Comparison of ENCODE assay signal across 1 cellular context in the genomic region with DNA sequence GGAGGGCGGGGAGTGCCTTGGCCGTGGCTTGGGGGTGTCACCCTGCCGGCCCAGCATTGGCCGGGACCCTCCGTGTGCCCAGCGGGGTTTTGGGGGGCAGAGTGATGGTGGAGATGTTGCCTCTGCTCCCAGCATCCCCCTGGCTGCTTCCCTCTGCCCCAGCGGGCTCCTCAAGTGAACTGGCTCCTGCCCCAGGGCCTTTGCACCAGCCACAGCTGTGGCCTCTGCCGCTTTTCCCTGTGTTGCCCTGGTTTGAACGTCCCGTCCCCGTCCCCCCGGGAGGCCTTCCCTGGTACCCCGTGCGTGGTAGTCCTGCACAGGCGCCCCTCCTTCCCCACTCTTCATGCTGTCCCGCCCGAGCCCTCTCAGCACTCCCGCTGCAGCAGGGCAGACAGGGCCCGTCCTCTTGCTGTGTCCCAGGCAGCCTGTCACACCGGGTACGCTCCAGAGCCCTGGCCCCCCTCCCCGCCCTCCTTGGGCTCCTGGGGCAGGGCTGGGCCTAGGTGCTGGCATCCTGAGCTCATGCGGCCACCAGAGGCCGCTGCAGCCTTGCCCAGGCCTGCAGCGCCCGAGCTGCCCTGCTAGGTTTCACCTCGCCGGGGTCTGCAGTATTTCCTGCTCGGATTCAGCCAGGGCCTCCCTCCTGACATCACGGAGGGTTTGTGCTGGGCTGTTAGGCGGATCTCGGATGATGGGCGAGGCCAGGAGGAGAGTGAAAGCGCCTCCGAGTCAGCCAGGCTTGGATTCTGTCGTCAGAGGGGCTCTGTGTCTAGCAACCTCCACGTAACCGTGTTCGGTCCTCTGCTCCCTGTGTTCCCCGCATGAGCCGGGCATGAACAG.
A peak's percentile ranks its signal among the peaks of the same experiment; 100 is the strongest.
TF ChIP-seq lines count a peak whose summit lies in the region.

No MANE protein-coding gene starts in this region.

TF ChIP-seq in HEK293, 187 proteins besides CTCF, POLR2A, EP300 and RAD21 (continued from another document):
- TF ChIP-seq, protein P1, sequence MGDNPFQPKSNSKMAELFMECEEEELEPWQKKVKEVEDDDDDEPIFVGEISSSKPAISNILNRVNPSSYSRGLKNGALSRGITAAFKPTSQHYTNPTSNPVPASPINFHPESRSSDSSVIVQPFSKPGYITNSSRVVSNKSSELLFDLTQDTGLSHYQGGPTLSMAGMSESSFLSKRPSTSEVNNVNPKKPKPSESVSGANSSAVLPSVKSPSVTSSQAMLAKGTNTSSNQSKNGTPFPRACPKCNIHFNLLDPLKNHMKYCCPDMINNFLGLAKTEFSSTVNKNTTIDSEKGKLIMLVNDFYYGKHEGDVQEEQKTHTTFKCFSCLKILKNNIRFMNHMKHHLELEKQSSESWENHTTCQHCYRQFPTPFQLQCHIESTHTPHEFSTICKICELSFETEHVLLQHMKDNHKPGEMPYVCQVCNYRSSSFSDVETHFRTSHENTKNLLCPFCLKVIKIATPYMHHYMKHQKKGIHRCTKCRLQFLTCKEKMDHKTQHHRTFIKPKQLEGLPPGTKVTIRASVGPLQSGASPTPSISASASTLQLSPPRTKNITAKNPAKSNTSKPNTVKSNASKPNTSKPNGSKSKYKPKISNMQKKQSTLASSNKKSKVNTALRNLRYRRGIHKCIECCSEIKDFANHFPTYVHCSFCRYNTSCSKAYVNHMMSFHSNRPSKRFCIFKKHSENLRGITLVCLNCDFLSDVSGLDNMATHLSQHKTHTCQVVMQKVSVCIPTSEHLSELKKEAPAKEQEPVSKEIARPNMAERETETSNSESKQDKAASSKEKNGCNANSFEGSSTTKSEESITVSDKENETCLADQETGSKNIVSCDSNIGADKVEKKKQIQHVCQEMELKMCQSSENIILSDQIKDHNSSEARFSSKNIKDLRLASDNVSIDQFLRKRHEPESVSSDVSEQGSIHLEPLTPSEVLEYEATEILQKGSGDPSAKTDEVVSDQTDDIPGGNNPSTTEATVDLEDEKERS (tag by site-specific recombination; IDR thresholded peaks at IDR 0.05) = no peak
- TF ChIP-seq SP2 (tag by site-specific recombination; IDR thresholded peaks at IDR 0.05) (peak; percentile 29; the same call in 1 of the 2 replicates), SCRT1 (tag by site-specific recombination; IDR thresholded peaks at IDR 0.05; ENCODE audit: borderline replicate concordance) (no peak), ZNF521 (tag by site-specific recombination; IDR thresholded peaks at IDR 0.05) (no peak), SP7 (tag by site-specific recombination; IDR thresholded peaks at IDR 0.05) (0 out of 2 replicates have a peak, but pooled peaks have one; percentile 58), KLF17 (tag by site-specific recombination; IDR thresholded peaks at IDR 0.05) (peak; percentile 86), ZXDB (tag by site-specific recombination; IDR thresholded peaks at IDR 0.05) (0 out of 2 replicates have a peak, but pooled peaks have one; percentile 16), ZNF169 (tag by site-specific recombination; IDR thresholded peaks at IDR 0.05) (no peak), KLF9 (tag by site-specific recombination; IDR thresholded peaks at IDR 0.05; ENCODE audit: low read depth) (peak; percentile 26; the same call in 1 of the 2 replicates), ZNF571 (tag by site-specific recombination; IDR thresholded peaks at IDR 0.05) (no peak), ZNF2 (tag by site-specific recombination; IDR thresholded peaks at IDR 0.05) (peak; percentile 91), ZNF266 (tag by site-specific recombination; IDR thresholded peaks at IDR 0.05; ENCODE audit: low read depth) (no peak), ZBTB8A (tag by site-specific recombination; IDR thresholded peaks at IDR 0.05) (peak; percentile 53), SP3 (tag by site-specific recombination; IDR thresholded peaks at IDR 0.05) (0 out of 2 replicates have a peak, but pooled peaks have one; percentile 27), KLF8 (tag by site-specific recombination; IDR thresholded peaks at IDR 0.05) (peak; percentile 52; the same call in 1 of the 2 replicates), ZNF623 (tag by site-specific recombination; IDR thresholded peaks at IDR 0.05) (peak; percentile 99), GLIS2 (tag by site-specific recombination; IDR thresholded peaks at IDR 0.05) (peak; percentile 83), ZNF121 (tag by site-specific recombination; IDR thresholded peaks at IDR 0.05) (peak; percentile 81), ZNF600 (tag by site-specific recombination; IDR thresholded peaks at IDR 0.05) (peak; percentile 67), ZNF26 (tag by site-specific recombination; IDR thresholded peaks at IDR 0.05) (no peak), GLIS1 (tag by site-specific recombination; IDR thresholded peaks at IDR 0.05) (peak; percentile 54), ZSCAN30 (tag by site-specific recombination; IDR thresholded peaks at IDR 0.05) (peak; percentile 87), ZNF645 (tag by site-specific recombination; IDR thresholded peaks at IDR 0.05) (no peak), ZNF24 (tag by site-specific recombination; IDR thresholded peaks at IDR 0.05) (no peak), ZNF248 (tag by site-specific recombination; IDR thresholded peaks at IDR 0.05) (no peak), ZBTB10 (tag by site-specific recombination; IDR thresholded peaks at IDR 0.05) (peak; percentile 58; the same call in 1 of the 2 replicates), HOXC10 (CRISPR knock-in tag; IDR thresholded peaks at IDR 0.05) (0 out of 2 replicates have a peak, but pooled peaks have one; percentile 36), ZNF132 (tag by site-specific recombination; IDR thresholded peaks at IDR 0.05; ENCODE audit: borderline replicate concordance) (no peak), ZNF202 (tag by site-specific recombination; IDR thresholded peaks at IDR 0.05; ENCODE audit: borderline replicate concordance) (no peak)
- TF ChIP-seq, protein P2, sequence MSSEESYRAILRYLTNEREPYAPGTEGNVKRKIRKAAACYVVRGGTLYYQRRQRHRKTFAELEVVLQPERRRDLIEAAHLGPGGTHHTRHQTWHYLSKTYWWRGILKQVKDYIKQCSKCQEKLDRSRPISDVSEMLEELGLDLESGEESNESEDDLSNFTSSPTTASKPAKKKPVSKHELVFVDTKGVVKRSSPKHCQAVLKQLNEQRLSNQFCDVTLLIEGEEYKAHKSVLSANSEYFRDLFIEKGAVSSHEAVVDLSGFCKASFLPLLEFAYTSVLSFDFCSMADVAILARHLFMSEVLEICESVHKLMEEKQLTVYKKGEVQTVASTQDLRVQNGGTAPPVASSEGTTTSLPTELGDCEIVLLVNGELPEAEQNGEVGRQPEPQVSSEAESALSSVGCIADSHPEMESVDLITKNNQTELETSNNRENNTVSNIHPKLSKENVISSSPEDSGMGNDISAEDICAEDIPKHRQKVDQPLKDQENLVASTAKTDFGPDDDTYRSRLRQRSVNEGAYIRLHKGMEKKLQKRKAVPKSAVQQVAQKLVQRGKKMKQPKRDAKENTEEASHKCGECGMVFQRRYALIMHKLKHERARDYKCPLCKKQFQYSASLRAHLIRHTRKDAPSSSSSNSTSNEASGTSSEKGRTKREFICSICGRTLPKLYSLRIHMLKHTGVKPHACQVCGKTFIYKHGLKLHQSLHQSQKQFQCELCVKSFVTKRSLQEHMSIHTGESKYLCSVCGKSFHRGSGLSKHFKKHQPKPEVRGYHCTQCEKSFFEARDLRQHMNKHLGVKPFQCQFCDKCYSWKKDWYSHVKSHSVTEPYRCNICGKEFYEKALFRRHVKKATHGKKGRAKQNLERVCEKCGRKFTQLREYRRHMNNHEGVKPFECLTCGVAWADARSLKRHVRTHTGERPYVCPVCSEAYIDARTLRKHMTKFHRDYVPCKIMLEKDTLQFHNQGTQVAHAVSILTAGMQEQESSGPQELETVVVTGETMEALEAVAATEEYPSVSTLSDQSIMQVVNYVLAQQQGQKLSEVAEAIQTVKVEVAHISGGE (tag by site-specific recombination; conservative IDR thresholded peaks at IDR 0.05; ENCODE audit: low read depth) = no peak
- TF ChIP-seq, protein P3, sequence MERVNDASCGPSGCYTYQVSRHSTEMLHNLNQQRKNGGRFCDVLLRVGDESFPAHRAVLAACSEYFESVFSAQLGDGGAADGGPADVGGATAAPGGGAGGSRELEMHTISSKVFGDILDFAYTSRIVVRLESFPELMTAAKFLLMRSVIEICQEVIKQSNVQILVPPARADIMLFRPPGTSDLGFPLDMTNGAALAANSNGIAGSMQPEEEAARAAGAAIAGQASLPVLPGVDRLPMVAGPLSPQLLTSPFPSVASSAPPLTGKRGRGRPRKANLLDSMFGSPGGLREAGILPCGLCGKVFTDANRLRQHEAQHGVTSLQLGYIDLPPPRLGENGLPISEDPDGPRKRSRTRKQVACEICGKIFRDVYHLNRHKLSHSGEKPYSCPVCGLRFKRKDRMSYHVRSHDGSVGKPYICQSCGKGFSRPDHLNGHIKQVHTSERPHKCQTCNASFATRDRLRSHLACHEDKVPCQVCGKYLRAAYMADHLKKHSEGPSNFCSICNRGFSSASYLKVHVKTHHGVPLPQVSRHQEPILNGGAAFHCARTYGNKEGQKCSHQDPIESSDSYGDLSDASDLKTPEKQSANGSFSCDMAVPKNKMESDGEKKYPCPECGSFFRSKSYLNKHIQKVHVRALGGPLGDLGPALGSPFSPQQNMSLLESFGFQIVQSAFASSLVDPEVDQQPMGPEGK (tag by site-specific recombination; IDR thresholded peaks at IDR 0.05) = peak; percentile 86
TF ChIP-seq in HEK293: peak in this region for 24.
